In genomic region chr7:8149222-8149621, GRCh38 we compare ENCODE assay signal across 11 cellular contexts.
DNase-seq lines count a peak whose midpoint lies in the region; ATAC-seq, FAIRE-seq and TF ChIP-seq lines count a peak whose summit lies in the region.
"Had no signal": no experiment of that assay in that cellular context is flagged by ENCODE, and none has a peak within 500 bp of the region (broad histone marks: within the 10 kb centered on the region; RNA-seq: fewer than 3 reads in every experiment).

No MANE protein-coding gene starts in this region.

- peaks cover 0 to 10% (median 3%) of the 10 kb centered on the region in 3 donors for H3K36me3 Mint-ChIP-seq in immature natural killer cell
- H3K36me3 Mint-ChIP-seq: brain had no signal

- DNase-seq in GM12891 (ENCODE audit: insufficient read length, low spot score) (no peak), immature natural killer cell (no peak), coronary artery (ENCODE audit: low spot score) (no peak)
- no peak for DNase-seq in stimulated activated CD4-positive, alpha-beta T cell treated with anti-CD3 and anti-CD28 coated beads, Interleukin-4, amount 100 ng/mL, for 1 hour
- DNase-seq: NCI-H226; stimulated activated naive CD8-positive, alpha-beta T cell treated with anti-CD3 and anti-CD28 coated beads, Interleukin-15, amount 100 ng/mL, for 72 hours had no signal

- no peak overlapping the region for H3K4me3 ChIP-seq in coronary artery

- H3K36me3 ChIP-seq in KOPT-K1 (ENCODE audit: insufficient read depth, low read length): no peaks in the 10 kb centered on the region

- peaks cover 11 to 24% (median 18%) of the 10 kb centered on the region in 3 donors for H3K27me3 Mint-ChIP-seq in immature natural killer cell (ENCODE audit: low read depth in 3 of 3)
- H3K27me3 Mint-ChIP-seq: brain; stimulated activated naive CD8-positive, alpha-beta T cell treated with anti-CD3 and anti-CD28 coated beads, Interleukin-15, amount 100 ng/mL, for 72 hours had no signal

- peak overlapping the region; percentile 9 to 49 (median 18) for H3K4me3 Mint-ChIP-seq in immature natural killer cell
- H3K4me3 Mint-ChIP-seq: brain; stimulated activated naive CD8-positive, alpha-beta T cell treated with anti-CD3 and anti-CD28 coated beads, Interleukin-15, amount 100 ng/mL, for 72 hours had no signal

- peaks cover 0 to 16% (median 5%) of the 10 kb centered on the region in 6 donors for H3K9me3 Mint-ChIP-seq in immature natural killer cell

- H3K9me3 ChIP-seq in KOPT-K1 (ENCODE audit: insufficient read depth, low read length, poor library complexity, severe bottlenecking): no peaks in the 10 kb centered on the region

- H3K4me1 Mint-ChIP-seq in immature natural killer cell: peaks cover 55 to 75% of the 10 kb centered on the region in 2 donors

- FAIRE-seq in GM12891 (lab: Jason Lieb, UNC): peak; percentile 69

- H3K27ac Mint-ChIP-seq in immature natural killer cell: peak overlapping the region in 4 of 6 donors; percentile 23 to 39 (median 30)
- H3K27ac Mint-ChIP-seq: brain; stimulated activated naive CD8-positive, alpha-beta T cell treated with anti-CD3 and anti-CD28 coated beads, Interleukin-15, amount 100 ng/mL, for 72 hours had no signal

- H3K27ac ChIP-seq in KOPT-K1 (ENCODE audit: low read depth, low read length, poor library complexity, severe bottlenecking) (peak overlapping the region; percentile 33), coronary artery (no peak overlapping the region)

- ATAC-seq in GM21390 (IDR thresholded peaks at IDR 0.05; ENCODE audit: unreplicated experiment): peak; percentile 57
- no peak for ATAC-seq in GM21526 (IDR thresholded peaks at IDR 0.05; ENCODE audit: low FRiP score, unreplicated experiment)
- ATAC-seq in GM19328 (IDR thresholded peaks at IDR 0.05; ENCODE audit: unreplicated experiment): no peak
- ATAC-seq: stimulated activated naive CD8-positive, alpha-beta T cell treated with anti-CD3 and anti-CD28 coated beads, Interleukin-15, amount 100 ng/mL, for 72 hours had no signal

- TF ChIP-seq POLR2A in GM12891 (IDR thresholded peaks at IDR 0.05; ENCODE audit: low read depth, low read length): no peak

- no peak for TF ChIP-seq CTCF in coronary artery (IDR thresholded peaks at IDR 0.05)

TF ChIP-seq in GM12891, 5 proteins besides CTCF, POLR2A, EP300 and RAD21:
- TF ChIP-seq PAX5 (IDR thresholded peaks at IDR 0.05; ENCODE audit: insufficient read depth, low read length, severe bottlenecking) (no peak), SPI1 (IDR thresholded peaks at IDR 0.05; ENCODE audit: low read depth, low read length) (peak; percentile 49), POU2F2 (IDR thresholded peaks at IDR 0.05; ENCODE audit: low read depth, low read length) (no peak), POLR2AphosphoS5 (IDR thresholded peaks at IDR 0.05; ENCODE audit: low read depth, low read length) (no peak)
